8 cellular contexts compared by ENCODE assay signal in the genomic region with DNA sequence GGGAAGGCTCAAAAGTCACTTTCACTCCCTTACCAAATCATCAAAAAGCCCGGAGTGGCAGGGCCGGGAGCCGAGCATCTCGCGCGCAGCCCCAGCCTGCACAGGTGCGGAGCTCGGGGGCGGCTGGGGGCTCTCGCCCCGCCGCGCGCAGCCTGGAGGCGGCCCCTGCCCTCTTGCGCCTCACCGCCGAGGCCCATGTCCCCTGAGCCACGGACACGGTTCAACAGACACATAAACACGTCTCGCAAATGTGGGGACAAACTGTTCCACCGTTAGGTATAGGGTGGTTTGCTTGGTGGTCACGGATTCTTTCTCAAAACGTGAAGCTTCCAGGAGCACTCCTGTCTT. TPM values are rescaled to one million over a fixed set of nuclear protein-coding genes. Genes with fewer than 3 reads are reported as not detected.
A peak's percentile ranks its signal among the peaks of the same experiment; 100 is the strongest.
DNase-seq lines count a peak whose midpoint lies in the region; TF ChIP-seq lines count a peak whose summit lies in the region.

No MANE protein-coding gene starts in this region.

- H3K27me3 ChIP-seq in HL-60 (ENCODE audit: insufficient read depth, poor library complexity, severe bottlenecking) (no peaks in the 10 kb centered on the region), left ventricle myocardium inferior (ENCODE audit: low read depth) (no peaks in the 10 kb centered on the region)

- no peaks in the 10 kb centered on the region for H3K9me3 Mint-ChIP-seq in activated naive CD4-positive, alpha-beta T cell treated with anti-CD3 and anti-CD28 coated beads for 36 hours

- H3K4me3 ChIP-seq in HL-60 (replicated peaks; ENCODE audit: insufficient read depth, low read length) (peak overlapping the region; percentile 56), left ventricle myocardium inferior (peak overlapping the region; percentile 93), skeletal muscle cell (ENCODE audit: low read depth, low read length) (peak overlapping the region; percentile 56)

- no peaks in the 10 kb centered on the region for H3K9me3 ChIP-seq in left ventricle myocardium inferior (replicated peaks)

- TF ChIP-seq CTCF in GM20000 (IDR thresholded peaks at IDR 0.05; ENCODE audit: extremely low read depth, missing control alignments) (no peak), HL-60 (IDR thresholded peaks at IDR 0.05; ENCODE audit: insufficient read depth, low read length) (no peak), left ventricle myocardium inferior (IDR thresholded peaks at IDR 0.05; ENCODE audit: borderline replicate concordance) (no peak)

- no peaks in the 10 kb centered on the region for H3K36me3 Mint-ChIP-seq in activated naive CD4-positive, alpha-beta T cell treated with anti-CD3 and anti-CD28 coated beads for 36 hours (ENCODE audit: low read depth)

- H3K4me3 Mint-ChIP-seq in activated naive CD4-positive, alpha-beta T cell treated with anti-CD3 and anti-CD28 coated beads for 36 hours = peak overlapping the region; percentile 68

- no peak overlapping the region for H3K27ac Mint-ChIP-seq in activated naive CD4-positive, alpha-beta T cell treated with anti-CD3 and anti-CD28 coated beads for 36 hours

- no peaks in the 10 kb centered on the region for H3K36me3 ChIP-seq in left ventricle myocardium inferior

- H3K27me3 Mint-ChIP-seq in activated naive CD4-positive, alpha-beta T cell treated with anti-CD3 and anti-CD28 coated beads for 36 hours (ENCODE audit: low read depth) = no peaks in the 10 kb centered on the region

- peaks cover 30% of the 10 kb centered on the region for H3K4me1 ChIP-seq in left ventricle myocardium inferior

- peak; percentile 60 for DNase-seq in DMS53 treated with DMSO at 0.1 percent for 48 hours (lab: John Stamatoyannopoulos, UW; ENCODE audit: unreplicated experiment)
- DNase-seq in GM20000 (ENCODE audit: low spot score) = peak; percentile 73
- DNase-seq in HL-60 (ENCODE audit: low read depth in 1 of 2, low spot score in 1 of 2) = no peak
- no peak for DNase-seq in activated naive CD4-positive, alpha-beta T cell treated with anti-CD3 and anti-CD28 coated beads for 36 hours
- DNase-seq in left ventricle myocardium inferior = no peak
- DNase-seq in skeletal muscle cell (ENCODE audit: low read depth) = no peak
- no peak for DNase-seq in middle frontal gyrus (ENCODE audit: extremely low spot score, low spot score)
- no peak for DNase-seq in NCI-H82 treated with DMSO at 0.1 percent for 48 hours (lab: John Stamatoyannopoulos, UW; ENCODE audit: unreplicated experiment)

- intact Hi-C loops in activated naive CD4-positive, alpha-beta T cell treated with anti-CD3 and anti-CD28 coated beads for 36 hours (cut with micrococcal nuclease) = loop anchor here (2.0 to 5.0 kb wide), 3 partner anchors 65 to 382 kb away; a partner anchor contains a TSS
- intact Hi-C loops in left ventricle myocardium inferior (cut with micrococcal nuclease) = no loop called here

- CTCF ChIA-PET in activated naive CD4-positive, alpha-beta T cell treated with anti-CD3 and anti-CD28 coated beads for 36 hours (lab: Charles Lee) = interaction anchor here (2.2 kb wide), 1 partner anchor 10 kb away, joined by 7 read pairs; no protein-coding TSS in a partner anchor

- peak overlapping the region; percentile 63 for H3K27ac ChIP-seq in HL-60 (replicated peaks)
- H3K27ac ChIP-seq in left ventricle myocardium inferior (replicated peaks) = peak overlapping the region; percentile 91

- H3K4me1 Mint-ChIP-seq in activated naive CD4-positive, alpha-beta T cell treated with anti-CD3 and anti-CD28 coated beads for 36 hours (ENCODE audit: low read depth) = peaks cover 32% of the 10 kb centered on the region

RNA-seq across cellular contexts. Expression of a gene that starts 0.7 kb away (rescaled TPM):
- 1 to 10 TPM; 1.1 to 1.5 TPM for total RNA-seq in activated naive CD4-positive, alpha-beta T cell treated with anti-CD3 and anti-CD28 coated beads for 36 hours
- total RNA-seq in left ventricle myocardium inferior = 7.2 TPM

Comparison
In these comparisons a context has a peak if more than half of its experiments do, and no peak if none do; other contexts are left out.
1. DNase-seq: peak in DMS53 treated with DMSO at 0.1 percent for 48 hours (single experiment) and GM20000 (single experiment); none in HL-60 (0 of 2), activated naive CD4-positive, alpha-beta T cell treated with anti-CD3 and anti-CD28 coated beads for 36 hours (single experiment), left ventricle myocardium inferior (single experiment), skeletal muscle cell (single experiment), middle frontal gyrus (single experiment) and NCI-H82 treated with DMSO at 0.1 percent for 48 hours (single experiment).
2. Peak in every context shown above with its lines, with median percentiles within 50 percentile points of each other: H3K4me3 ChIP-seq.